In genomic region chr10:121900443-121901174, GRCh38 we compare ENCODE assay signal across 9 cellular contexts. TPM values are rescaled to one million over a fixed set of nuclear protein-coding genes. Genes with fewer than 3 reads are reported as not detected.
DNase-seq lines count a peak whose midpoint lies in the region; ATAC-seq and TF ChIP-seq lines count a peak whose summit lies in the region.
"Had no signal": no experiment of that assay in that cellular context is flagged by ENCODE, and none has a peak within 500 bp of the region (broad histone marks: within the 10 kb centered on the region; RNA-seq: fewer than 3 reads in every experiment).

No MANE protein-coding gene starts in this region.

- peaks cover 3% of the 10 kb centered on the region for H3K4me1 Mint-ChIP-seq in activated CD4-positive, alpha-beta memory T cell treated with anti-CD3 and anti-CD28 coated beads, Interleukin-2, amount 10 ng/mL, durations not matched to agents 7 days and 5 days

- H3K36me3 Mint-ChIP-seq in activated CD4-positive, alpha-beta memory T cell treated with anti-CD3 and anti-CD28 coated beads, Interleukin-2, amount 10 ng/mL, durations not matched to agents 7 days and 5 days (ENCODE audit: low read depth), result peaks cover 14% of the 10 kb centered on the region

- peak; percentile 61 for TF ChIP-seq CTCF in LNCaP clone FGC (IDR thresholded peaks at IDR 0.05; ENCODE audit: control insufficient read depth, extremely low read depth, insufficient read depth)

- no peaks in the 10 kb centered on the region for H3K27me3 Mint-ChIP-seq in activated CD4-positive, alpha-beta memory T cell treated with anti-CD3 and anti-CD28 coated beads, Interleukin-2, amount 10 ng/mL, durations not matched to agents 7 days and 5 days
- H3K27me3 Mint-ChIP-seq: activated naive CD4-positive, alpha-beta T cell treated with anti-CD3 and anti-CD28 coated beads, Interleukin-2, amount 50 U/mL, for 24 hours had no signal

- CTCF ChIA-PET in activated CD4-positive, alpha-beta memory T cell treated with anti-CD3 and anti-CD28 coated beads, Interleukin-2, amount 10 ng/mL, durations not matched to agents 7 days and 5 days (lab: Charles Lee), result interaction anchor here (0.8 to 2.8 kb wide), 15 partner anchors 9 to 952 kb away, joined by 3 to 15 read pairs (median 4); no protein-coding TSS in a partner anchor

- no peak overlapping the region for H3K4me3 Mint-ChIP-seq in activated CD4-positive, alpha-beta memory T cell treated with anti-CD3 and anti-CD28 coated beads, Interleukin-2, amount 10 ng/mL, durations not matched to agents 7 days and 5 days
- H3K4me3 Mint-ChIP-seq: activated naive CD4-positive, alpha-beta T cell treated with anti-CD3 and anti-CD28 coated beads, Interleukin-2, amount 50 U/mL, for 24 hours had no signal

- POLR2A ChIA-PET in activated CD4-positive, alpha-beta memory T cell treated with anti-CD3 and anti-CD28 coated beads, Interleukin-2, amount 10 ng/mL, durations not matched to agents 7 days and 5 days (lab: Charles Lee), result no interaction called here

- ATAC-seq in GM21526 (IDR thresholded peaks at IDR 0.05; ENCODE audit: low FRiP score, unreplicated experiment), result peak; percentile 84

- no peak overlapping the region for H3K4me3 ChIP-seq in LNCaP clone FGC (ENCODE audit: low read depth, low read length)

- H3K27ac Mint-ChIP-seq in activated CD4-positive, alpha-beta memory T cell treated with anti-CD3 and anti-CD28 coated beads, Interleukin-2, amount 10 ng/mL, durations not matched to agents 7 days and 5 days, result no peak overlapping the region
- H3K27ac Mint-ChIP-seq: activated naive CD4-positive, alpha-beta T cell treated with anti-CD3 and anti-CD28 coated beads, Interleukin-2, amount 50 U/mL, for 24 hours had no signal

- DNase-seq in EL (peak; percentile 62), LNCaP clone FGC (ENCODE audit: low read depth) (peak; percentile 99), RPMI8226 (peak; percentile 70), epidermal melanocyte (ENCODE audit: insufficient read length, low spot score) (peak; percentile 51), myocyte (ENCODE audit: low read depth) (peak; percentile 75)
- DNase-seq in activated CD4-positive, alpha-beta memory T cell treated with anti-CD3 and anti-CD28 coated beads, Interleukin-2, amount 10 ng/mL, durations not matched to agents 7 days and 5 days, result no peak
- DNase-seq in activated CD8-positive, alpha-beta memory T cell treated with anti-CD3 and anti-CD28 coated beads for 24 hours, result no peak

- no peaks in the 10 kb centered on the region for H3K9me3 Mint-ChIP-seq in activated CD4-positive, alpha-beta memory T cell treated with anti-CD3 and anti-CD28 coated beads, Interleukin-2, amount 10 ng/mL, durations not matched to agents 7 days and 5 days
- H3K9me3 Mint-ChIP-seq: activated naive CD4-positive, alpha-beta T cell treated with anti-CD3 and anti-CD28 coated beads, Interleukin-2, amount 50 U/mL, for 24 hours had no signal

RNA-seq across cellular contexts. Expression of gene ATE1, which starts 27.2 kb away (rescaled TPM):
- 31.5 and 35.6 TPM in 2 replicates for total RNA-seq in myocyte
- polyA plus RNA-seq in myocyte (2012), result 9.8 TPM
- 10 to 100 TPM; 22.1 to 22.9 TPM for total RNA-seq in activated CD4-positive, alpha-beta memory T cell treated with anti-CD3 and anti-CD28 coated beads, Interleukin-2, amount 10 ng/mL, durations not matched to agents 7 days and 5 days

Comparison
In these comparisons a context has a peak if more than half of its experiments do, and no peak if none do; other contexts are left out.
1. DNase-seq: peak in EL (single experiment), LNCaP clone FGC (single experiment), RPMI8226 (single experiment), epidermal melanocyte (single experiment) and myocyte (single experiment); none in activated CD4-positive, alpha-beta memory T cell treated with anti-CD3 and anti-CD28 coated beads, Interleukin-2, amount 10 ng/mL, durations not matched to agents 7 days and 5 days (single experiment) and activated CD8-positive, alpha-beta memory T cell treated with anti-CD3 and anti-CD28 coated beads for 24 hours (single experiment).